22 cellular contexts compared by ENCODE assay signal in the genomic region with DNA sequence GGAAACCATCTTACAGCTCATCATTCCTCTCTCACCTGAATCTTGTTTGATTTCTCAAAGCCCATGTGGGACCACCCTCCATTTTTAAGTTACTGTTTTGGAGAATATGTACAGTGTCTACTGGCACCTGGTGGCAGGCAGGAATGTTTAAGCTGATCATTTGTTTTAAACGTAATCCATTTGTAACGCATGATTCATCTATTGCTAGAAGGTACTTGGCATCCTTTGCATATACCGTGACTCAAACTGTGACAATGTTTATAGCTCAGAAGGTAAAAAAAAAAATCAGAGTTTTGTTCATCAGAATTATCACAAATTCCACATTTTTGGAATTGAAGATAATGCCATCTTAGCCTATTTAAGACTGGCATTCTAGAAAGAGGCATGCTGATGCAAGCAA.
DNase-seq lines count a peak whose midpoint lies in the region; ATAC-seq, FAIRE-seq and TF ChIP-seq lines count a peak whose summit lies in the region.
"Had no signal": no experiment of that assay in that cellular context is flagged by ENCODE, and none has a peak within 500 bp of the region (broad histone marks: within the 10 kb centered on the region; RNA-seq: fewer than 3 reads in every experiment).

No MANE protein-coding gene starts in this region.

- no peaks in the 10 kb centered on the region for H3K36me3 Mint-ChIP-seq in activated T-cell treated with anti-CD3 and anti-CD28 coated beads, Interleukin-2, amount 50 U/mL, for 72 hours (ENCODE audit: insufficient read depth in 2 of 2)

- DNase-seq in ACHN (peak; percentile 40), HT1080 (ENCODE audit: low read depth) (peak; percentile 63), foreskin keratinocyte (peak; percentile 39 to 70), GM12891 (ENCODE audit: insufficient read length, low spot score) (no peak), WERI-Rb-1 (no peak)
- no peak for DNase-seq in activated T-cell treated with anti-CD3 and anti-CD28 coated beads, Interleukin-2, amount 50 U/mL, for 72 hours
- DNase-seq: Caco-2; CD4-positive, alpha-beta T cell; IMR-90; MG63; NCI-H1092; NCI-H1436 treated with DMSO at 0.1 percent for 48 hours; NCI-H2029 treated with DMSO at 0.1 percent for 48 hours; NCI-H510A; NCI-H774; PC-9 had no signal

- no peaks in the 10 kb centered on the region for H3K36me3 ChIP-seq in WERI-Rb-1
- H3K36me3 ChIP-seq: MG63, SJSA1 had no signal

- H3K27ac ChIP-seq in angular gyrus (ENCODE audit: low read depth, low read length) (peak overlapping the region; percentile 19), foreskin keratinocyte (no peak overlapping the region), WERI-Rb-1 (no peak overlapping the region)
- H3K27ac ChIP-seq: PC-9, SJSA1 had no signal

- peaks cover 13% of the 10 kb centered on the region for H3K4me1 ChIP-seq in foreskin keratinocyte
- H3K4me1 ChIP-seq: Caco-2, SJSA1 had no signal

- ATAC-seq in foreskin keratinocyte (peak; percentile 83), HG03469 (IDR thresholded peaks at IDR 0.05; ENCODE audit: unreplicated experiment) (no peak)
- ATAC-seq in activated T-cell treated with anti-CD3 and anti-CD28 coated beads, Interleukin-2, amount 50 U/mL, for 72 hours (replicated peaks in 1 of 2): no peak
- ATAC-seq: GM23338 had no signal

- H3K27me3 Mint-ChIP-seq in activated T-cell treated with anti-CD3 and anti-CD28 coated beads, Interleukin-2, amount 50 U/mL, for 72 hours (ENCODE audit: low read depth): no peaks in the 10 kb centered on the region
- H3K27me3 Mint-ChIP-seq: CD4-positive, alpha-beta T cell had no signal

- no peaks in the 10 kb centered on the region for H3K27me3 ChIP-seq in foreskin keratinocyte
- H3K27me3 ChIP-seq in WERI-Rb-1 (ENCODE audit: insufficient read depth, low read depth, severe bottlenecking): no peaks in the 10 kb centered on the region
- H3K27me3 ChIP-seq: MG63, SJSA1 had no signal

- H3K9me3 Mint-ChIP-seq in activated T-cell treated with anti-CD3 and anti-CD28 coated beads, Interleukin-2, amount 50 U/mL, for 72 hours: peaks cover 8 to 11% of the 10 kb centered on the region in 2 donors

- in situ Hi-C loops in ACHN (cut with HindIII; ENCODE audit: low pct_ligation_motif_present, low pct_unique_long_range_greater_than_20kb, low sequenced_read_pairs): no loop called here

- peaks cover 3% of the 10 kb centered on the region for H3K9me3 ChIP-seq in WERI-Rb-1 (ENCODE audit: severe bottlenecking)
- H3K9me3 ChIP-seq: Caco-2, MG63, SJSA1 had no signal

- H3K4me1 Mint-ChIP-seq in activated T-cell treated with anti-CD3 and anti-CD28 coated beads, Interleukin-2, amount 50 U/mL, for 72 hours (ENCODE audit: low read depth): no peaks in the 10 kb centered on the region

- H3K4me3 Mint-ChIP-seq in activated T-cell treated with anti-CD3 and anti-CD28 coated beads, Interleukin-2, amount 50 U/mL, for 72 hours: no peak overlapping the region
- H3K4me3 Mint-ChIP-seq: CD4-positive, alpha-beta T cell; GM23338 had no signal

- no peak for TF ChIP-seq POLR2A in GM12891 (IDR thresholded peaks at IDR 0.05; ENCODE audit: low read depth, low read length)

- H3K27ac Mint-ChIP-seq in activated T-cell treated with anti-CD3 and anti-CD28 coated beads, Interleukin-2, amount 50 U/mL, for 72 hours: no peak overlapping the region
- H3K27ac Mint-ChIP-seq: CD4-positive, alpha-beta T cell had no signal

- FAIRE-seq in GM12891 (lab: Jason Lieb, UNC): no peak
- FAIRE-seq: A204.1, GM12892 had no signal

- H3K4me3 ChIP-seq in WERI-Rb-1 (ENCODE audit: low read depth, low read length): no peak overlapping the region
- H3K4me3 ChIP-seq: GM23338, MG63, PC-9, SJSA1 had no signal

- TF ChIP-seq CTCF in foreskin keratinocyte (conservative IDR thresholded peaks at IDR 0.05) (no peak), WERI-Rb-1 (IDR thresholded peaks at IDR 0.05; ENCODE audit: low read depth, low read length) (no peak)

TF ChIP-seq in GM12891, 5 proteins besides CTCF, POLR2A, EP300 and RAD21:
- TF ChIP-seq SPI1 (IDR thresholded peaks at IDR 0.05; ENCODE audit: low read depth, low read length) (no peak), TAF1 (IDR thresholded peaks at IDR 0.05; ENCODE audit: low read depth, low read length) (no peak), PAX5 (IDR thresholded peaks at IDR 0.05; ENCODE audit: insufficient read depth, low read length, severe bottlenecking) (no peak), POU2F2 (IDR thresholded peaks at IDR 0.05; ENCODE audit: low read depth, low read length) (no peak), POLR2AphosphoS5 (IDR thresholded peaks at IDR 0.05; ENCODE audit: low read depth, low read length) (no peak)

Comparison
In these comparisons a context has a peak if more than half of its experiments do, and no peak if none do; other contexts are left out.
1. DNase-seq: peak in ACHN (single experiment), HT1080 (single experiment) and foreskin keratinocyte (2 of 2); none in GM12891 (single experiment), activated T-cell treated with anti-CD3 and anti-CD28 coated beads, Interleukin-2, amount 50 U/mL, for 72 hours (0 of 2) and WERI-Rb-1 (single experiment).